Comparison of ENCODE assay signal across 34 cellular contexts in genomic region chr4:109033993-109034392, GRCh38.
"Had no signal": no experiment of that assay in that cellular context is flagged by ENCODE, and none has a peak within 500 bp of the region (broad histone marks: within the 10 kb centered on the region; RNA-seq: fewer than 3 reads in every experiment).

No MANE protein-coding gene starts in this region.

- DNase-seq: Karpas-422, Kasumi-1, KBM-7, KG1, MG63, MV-4-11, NCI-H1048, NCI-H1092, NCI-H1092 treated with DMSO at 0.1 percent for 48 hours, NCI-H1105, NCI-H1105 treated with DMSO at 0.1 percent for 48 hours, NCI-H1417, NCI-H1417 treated with DMSO at 0.1 percent for 48 hours, NCI-H1436, NCI-H1436 treated with DMSO at 0.1 percent for 48 hours, NCI-H146, NCI-H1694, NCI-H1694 treated with DMSO at 0.1 percent for 48 hours, NCI-H187, NCI-H187 treated with DMSO at 0.1 percent for 48 hours, NCI-H1930, NCI-H2029, NCI-H2029 treated with DMSO at 0.1 percent for 48 hours, NCI-H2081, NCI-H2107, NCI-H2171, NCI-H2171 treated with DMSO at 0.1 percent for 48 hours, NCI-H2227 treated with DMSO at 0.1 percent for 48 hours, NCI-H226, NCI-H345, NCI-H446, NCI-H446 treated with DMSO at 0.1 percent for 48 hours, NCI-H510A, NCI-H510A treated with DMSO at 0.1 percent for 48 hours had no signal

- H3K36me3 ChIP-seq: MG63 had no signal

- H3K9me3 ChIP-seq: MG63 had no signal

- H3K27me3 ChIP-seq: MG63 had no signal

- H3K4me3 ChIP-seq: MG63 had no signal
